In genomic region chr17:57605734-57606105, GRCh38 we compare ENCODE assay signal across 8 cellular contexts.
A peak's percentile ranks its signal among the peaks of the same experiment; 100 is the strongest.
DNase-seq lines count a peak whose midpoint lies in the region; ATAC-seq and TF ChIP-seq lines count a peak whose summit lies in the region.

No MANE protein-coding gene starts in this region.

- peaks cover 76% of the 10 kb centered on the region for H3K4me1 Mint-ChIP-seq in activated naive CD4-positive, alpha-beta T cell treated with anti-CD3 and anti-CD28 coated beads for 36 hours (ENCODE audit: low read depth)
- peaks cover 22% of the 10 kb centered on the region for H3K4me1 Mint-ChIP-seq in endodermal cell

- H3K4me3 ChIP-seq in KMS-11 (IDR thresholded peaks at IDR 0.05; ENCODE audit: insufficient read depth, low read depth, low read length) (no peak overlapping the region), endodermal cell (ENCODE audit: low read length) (no peak overlapping the region), suprapubic skin (peak overlapping the region; percentile 10)

- H2AFZ ChIP-seq in KMS-11 (ENCODE audit: low read depth), result no peak overlapping the region

- no peaks in the 10 kb centered on the region for H3K36me3 Mint-ChIP-seq in activated naive CD4-positive, alpha-beta T cell treated with anti-CD3 and anti-CD28 coated beads for 36 hours (ENCODE audit: low read depth)
- peaks cover 8% of the 10 kb centered on the region for H3K36me3 Mint-ChIP-seq in endodermal cell (ENCODE audit: low read depth)

- H3K9me3 ChIP-seq in endodermal cell (ENCODE audit: control insufficient read depth, low read length), result no peaks in the 10 kb centered on the region
- H3K9me3 ChIP-seq in suprapubic skin, result no peaks in the 10 kb centered on the region

- peak overlapping the region; percentile 70 for H3K9ac ChIP-seq in KMS-11
- no peak overlapping the region for H3K9ac ChIP-seq in endodermal cell (ENCODE audit: extremely low read depth, low read length, poor library complexity, severe bottlenecking)

- H3K4me1 ChIP-seq in KMS-11 (ENCODE audit: low read depth, poor library complexity, severe bottlenecking) (peaks cover 78% of the 10 kb centered on the region), endodermal cell (ENCODE audit: control insufficient read depth, insufficient read depth, low read length) (peaks cover 10% of the 10 kb centered on the region), suprapubic skin (peaks cover 38% of the 10 kb centered on the region)

- intact Hi-C loops in activated naive CD4-positive, alpha-beta T cell treated with anti-CD3 and anti-CD28 coated beads for 36 hours (cut with micrococcal nuclease), result loop anchor here (2.0 kb wide), 1 partner anchor 41 kb away; no protein-coding TSS in a partner anchor

- no peaks in the 10 kb centered on the region for H3K27me3 Mint-ChIP-seq in activated naive CD4-positive, alpha-beta T cell treated with anti-CD3 and anti-CD28 coated beads for 36 hours (ENCODE audit: low read depth)
- no peaks in the 10 kb centered on the region for H3K27me3 Mint-ChIP-seq in endodermal cell (ENCODE audit: insufficient read depth)

- ATAC-seq in HG03469 (IDR thresholded peaks at IDR 0.05; ENCODE audit: unreplicated experiment), result no peak
- ATAC-seq in HG03520 (IDR thresholded peaks at IDR 0.05; ENCODE audit: unreplicated experiment), result no peak

- no peak for TF ChIP-seq POLR2A in suprapubic skin (IDR thresholded peaks at IDR 0.05)

- peaks cover 22% of the 10 kb centered on the region; the same call in 1 of the 2 replicates for H3K79me2 ChIP-seq in KMS-11 (ENCODE audit: insufficient read depth, low read depth)

- H3K27me3 ChIP-seq in KMS-11 (ENCODE audit: insufficient read depth, low read depth) (no peaks in the 10 kb centered on the region), endodermal cell (ENCODE audit: control insufficient read depth, insufficient read depth, low read length, poor library complexity, severe bottlenecking) (no peaks in the 10 kb centered on the region), suprapubic skin (no peaks in the 10 kb centered on the region)

- TF ChIP-seq CTCF in KMS-11 (conservative IDR thresholded peaks at IDR 0.05; ENCODE audit: low read depth, low read length), result no peak
- no peak for TF ChIP-seq CTCF in endodermal cell (conservative IDR thresholded peaks at IDR 0.05)
- no peak for TF ChIP-seq CTCF in suprapubic skin (IDR thresholded peaks at IDR 0.05)

- H3K36me3 ChIP-seq in KMS-11 (ENCODE audit: insufficient read depth) (no peaks in the 10 kb centered on the region), endodermal cell (ENCODE audit: control insufficient read depth, insufficient read depth, low read length) (no peaks in the 10 kb centered on the region), suprapubic skin (peaks cover 4% of the 10 kb centered on the region)

- H4K20me1 ChIP-seq in KMS-11 (ENCODE audit: insufficient read depth), result no peaks in the 10 kb centered on the region

- H3K4me2 ChIP-seq in KMS-11, result peak overlapping the region; percentile 99

- 88 to 100% methylated on average over 4 to 5 of the region's 5 CpGs for WGBS in endodermal cell (ENCODE audit: insufficient coverage in 1 of 2, insufficient read length in 1 of 2), 2 experiments
- WGBS in suprapubic skin, result 70% methylated on average over 5 of the region's 5 CpGs

- DNase-seq in activated naive CD4-positive, alpha-beta T cell treated with anti-CD3 and anti-CD28 coated beads for 36 hours, result no peak
- DNase-seq in activated naive CD4-positive, alpha-beta T cell (lab: John Stamatoyannopoulos, UW), result no peak
- DNase-seq in endodermal cell (no peak), suprapubic skin (ENCODE audit: low spot score in 2 of 2) (no peak), retina (no peak)

- CTCF ChIA-PET in activated naive CD4-positive, alpha-beta T cell treated with anti-CD3 and anti-CD28 coated beads for 36 hours (lab: Charles Lee), result interaction anchor here (0.7 to 1.9 kb wide), 5 partner anchors 8 to 363 kb away, joined by 3 to 5 read pairs (median 4); no protein-coding TSS in a partner anchor

- no peak for TF ChIP-seq EP300 in suprapubic skin (IDR thresholded peaks at IDR 0.05)

- H3K27ac ChIP-seq in KMS-11 (peak overlapping the region; percentile 97), endodermal cell (ENCODE audit: low read depth, low read length) (peak overlapping the region; percentile 51), suprapubic skin (peak overlapping the region; percentile 37)

- peak overlapping the region; percentile 94 for H3K27ac Mint-ChIP-seq in activated naive CD4-positive, alpha-beta T cell treated with anti-CD3 and anti-CD28 coated beads for 36 hours
- peak overlapping the region; percentile 10 for H3K27ac Mint-ChIP-seq in endodermal cell

- H3K9me3 Mint-ChIP-seq in activated naive CD4-positive, alpha-beta T cell treated with anti-CD3 and anti-CD28 coated beads for 36 hours, result no peaks in the 10 kb centered on the region
- no peaks in the 10 kb centered on the region for H3K9me3 Mint-ChIP-seq in endodermal cell

- H3K4me3 Mint-ChIP-seq in activated naive CD4-positive, alpha-beta T cell treated with anti-CD3 and anti-CD28 coated beads for 36 hours, result no peak overlapping the region
- H3K4me3 Mint-ChIP-seq in endodermal cell, result no peak overlapping the region

Comparison
In these comparisons a context has a peak if more than half of its experiments do, and no peak if none do; other contexts are left out.
1. H3K27ac ChIP-seq: peak in every context shown above with its lines; median percentile 97 in KMS-11; 51 in endodermal cell; 37 in suprapubic skin.